33 cellular contexts compared by ENCODE assay signal in the genomic region with DNA sequence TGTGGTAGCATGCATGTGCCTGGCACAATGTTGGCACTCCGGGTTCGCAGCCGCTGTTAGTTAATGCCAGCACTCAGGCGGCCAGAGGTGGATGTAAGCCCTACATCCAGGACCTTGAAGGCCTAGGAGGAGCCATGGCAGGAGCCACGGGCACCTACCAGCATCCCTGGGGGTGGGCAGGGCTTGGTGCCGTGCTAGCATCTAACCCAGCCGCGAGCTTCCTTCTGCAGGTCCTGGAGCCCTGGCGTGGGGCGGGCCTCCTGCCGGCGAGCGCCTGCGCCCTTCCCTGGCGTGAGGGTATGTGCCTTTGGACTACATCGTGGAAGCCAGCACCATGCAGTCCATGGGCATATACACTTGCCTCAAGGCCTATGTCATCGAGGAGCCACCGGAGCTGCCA.
"Had no signal": no experiment of that assay in that cellular context is flagged by ENCODE, and none has a peak within 500 bp of the region (broad histone marks: within the 10 kb centered on the region; RNA-seq: fewer than 3 reads in every experiment).

No MANE protein-coding gene starts in this region.

- H3K4me1 Mint-ChIP-seq: activated B cell treated with CpG ODN at 0.5 μM for 24 hours; activated CD4-positive, alpha-beta T cell treated with anti-CD3 and anti-CD28 coated beads, Interleukin-2, amount 10 ng/mL, durations not matched to agents 24 days and 14 days; activated CD8-positive, alpha-beta memory T cell treated with anti-CD3 and anti-CD28 coated beads, Interleukin-2, amount 10 ng/mL, durations not matched to agents 7 days and 5 days; activated naive CD4-positive, alpha-beta T cell treated with anti-CD3 and anti-CD28 coated beads, Interleukin-2, amount 10 ng/mL, durations not matched to agents 7 days and 5 days; activated naive CD8-positive, alpha-beta T cell treated with anti-CD3 and anti-CD28 coated beads, Interleukin-2, amount 10 ng/mL, durations not matched to agents 7 days and 5 days had no signal

- H3K36me3 Mint-ChIP-seq: activated CD4-positive, alpha-beta memory T cell treated with anti-CD3 and anti-CD28 coated beads for 36 hours; activated CD8-positive, alpha-beta memory T cell treated with anti-CD3 and anti-CD28 coated beads, Interleukin-2, amount 10 ng/mL, durations not matched to agents 7 days and 5 days; activated naive CD4-positive, alpha-beta T cell treated with anti-CD3 and anti-CD28 coated beads, Interleukin-2, amount 10 ng/mL, durations not matched to agents 7 days and 5 days; activated naive CD4-positive, alpha-beta T cell treated with anti-CD3 and anti-CD28 coated beads, Interleukin-2, amount 50 U/mL, for 72 hours; activated naive CD8-positive, alpha-beta T cell treated with anti-CD3 and anti-CD28 coated beads, Interleukin-2, amount 10 ng/mL, durations not matched to agents 7 days and 5 days had no signal

- H3K9me3 ChIP-seq: ascending aorta, breast epithelium, colonic mucosa, esophagus squamous epithelium, gastroesophageal sphincter had no signal

- H3K27me3 Mint-ChIP-seq: activated B cell treated with CpG ODN at 0.5 μM for 24 hours; activated CD4-positive, alpha-beta memory T cell treated with anti-CD3 and anti-CD28 coated beads for 36 hours; activated CD4-positive, alpha-beta T cell treated with anti-CD3 and anti-CD28 coated beads, Interleukin-2, amount 10 ng/mL, durations not matched to agents 24 days and 14 days; activated CD8-positive, alpha-beta memory T cell treated with anti-CD3 and anti-CD28 coated beads, Interleukin-2, amount 10 ng/mL, durations not matched to agents 7 days and 5 days; activated naive CD4-positive, alpha-beta T cell treated with anti-CD3 and anti-CD28 coated beads, Interleukin-2, amount 10 ng/mL, durations not matched to agents 7 days and 5 days; activated naive CD8-positive, alpha-beta T cell treated with anti-CD3 and anti-CD28 coated beads, Interleukin-2, amount 10 ng/mL, durations not matched to agents 7 days and 5 days; brain; T-helper 17 cell had no signal

- H3K9me3 Mint-ChIP-seq: activated B cell treated with CpG ODN at 0.5 μM for 24 hours; activated CD4-positive, alpha-beta memory T cell treated with anti-CD3 and anti-CD28 coated beads for 36 hours; activated CD4-positive, alpha-beta T cell treated with anti-CD3 and anti-CD28 coated beads, Interleukin-2, amount 10 ng/mL, durations not matched to agents 24 days and 14 days; activated naive CD4-positive, alpha-beta T cell treated with anti-CD3 and anti-CD28 coated beads, Interleukin-2, amount 10 ng/mL, durations not matched to agents 7 days and 5 days; activated naive CD4-positive, alpha-beta T cell treated with anti-CD3 and anti-CD28 coated beads, Interleukin-2, amount 50 U/mL, for 72 hours; activated naive CD8-positive, alpha-beta T cell treated with anti-CD3 and anti-CD28 coated beads, Interleukin-2, amount 10 ng/mL, durations not matched to agents 7 days and 5 days; activated T-cell treated with anti-CD3 and anti-CD28 coated beads, Interleukin-2, amount 50 U/mL, for 72 hours; T-helper 2 cell treated with Interferon-gamma antibody and Interleukin-4, amounts not matched to agents 5 μg/mL and 100 μg/mL, for 36 hours had no signal

- H3K27me3 ChIP-seq: ascending aorta, breast epithelium, cardiac muscle cell, colonic mucosa, esophagus squamous epithelium, gastroesophageal sphincter had no signal

- ATAC-seq: activated CD4-positive, CD25-positive, alpha-beta regulatory T cell treated with anti-CD3 and anti-CD28 coated beads, Interleukin-2, amount 50 U/mL, for 24 hours; activated CD8-positive, alpha-beta memory T cell treated with anti-CD3 and anti-CD28 coated beads, Interleukin-2, amount 10 ng/mL, durations not matched to agents 7 days and 5 days; activated CD8-positive, alpha-beta T cell treated with anti-CD3 and anti-CD28 coated beads, Interleukin-2, amount 10 ng/mL, durations not matched to agents 7 days and 5 days; activated naive CD4-positive, alpha-beta T cell treated with anti-CD3 and anti-CD28 coated beads, Interleukin-2, amount 50 U/mL, for 72 hours; activated T-cell treated with anti-CD3 and anti-CD28 coated beads, Interleukin-2, amount 50 U/mL, for 72 hours; gastroesophageal sphincter; T-helper 17 cell had no signal

- H3K4me3 Mint-ChIP-seq: activated B cell treated with CpG ODN at 0.5 μM for 24 hours; activated CD4-positive, alpha-beta memory T cell treated with anti-CD3 and anti-CD28 coated beads for 36 hours; activated CD4-positive, alpha-beta T cell treated with anti-CD3 and anti-CD28 coated beads, Interleukin-2, amount 10 ng/mL, durations not matched to agents 24 days and 14 days; activated CD8-positive, alpha-beta memory T cell treated with anti-CD3 and anti-CD28 coated beads, Interleukin-2, amount 10 ng/mL, durations not matched to agents 7 days and 5 days; activated CD8-positive, alpha-beta T cell treated with anti-CD3 and anti-CD28 coated beads, Interleukin-2, amount 10 ng/mL, durations not matched to agents 7 days and 5 days; activated naive CD4-positive, alpha-beta T cell treated with anti-CD3 and anti-CD28 coated beads, Interleukin-2, amount 10 ng/mL, durations not matched to agents 7 days and 5 days; activated naive CD8-positive, alpha-beta T cell treated with anti-CD3 and anti-CD28 coated beads, Interleukin-2, amount 10 ng/mL, durations not matched to agents 7 days and 5 days; activated T-cell treated with anti-CD3 and anti-CD28 coated beads, Interleukin-2, amount 50 U/mL, for 72 hours; brain; T-helper 17 cell; T-helper 2 cell treated with Interferon-gamma antibody and Interleukin-4, amounts not matched to agents 5 μg/mL and 100 μg/mL, for 36 hours had no signal

- H3K4me3 ChIP-seq: ascending aorta, breast epithelium, cardiac muscle cell, colonic mucosa, esophagus squamous epithelium, gastroesophageal sphincter had no signal

- DNase-seq: activated B cell treated with CpG ODN at 0.5 μM for 24 hours; activated CD4-positive, alpha-beta memory T cell treated with anti-CD3 and anti-CD28 coated beads for 36 hours; activated CD4-positive, alpha-beta T cell treated with anti-CD3 and anti-CD28 coated beads, Interleukin-2, amount 10 ng/mL, durations not matched to agents 24 days and 14 days; activated CD8-positive, alpha-beta memory T cell treated with anti-CD3 and anti-CD28 coated beads, Interleukin-2, amount 10 ng/mL, durations not matched to agents 7 days and 5 days; activated CD8-positive, alpha-beta memory T cell treated with anti-CD3 and anti-CD28 coated beads, Interleukin-2, amount 50 U/mL, for 4 hours; activated CD8-positive, alpha-beta T cell treated with anti-CD3 and anti-CD28 coated beads, Interleukin-2, amount 10 ng/mL, durations not matched to agents 7 days and 5 days; activated gamma-delta T cell; activated naive CD4-positive, alpha-beta T cell; activated naive CD4-positive, alpha-beta T cell treated with anti-CD3 and anti-CD28 coated beads, Interleukin-2, amount 10 ng/mL, durations not matched to agents 7 days and 5 days; activated naive CD8-positive, alpha-beta T cell treated with anti-CD3 and anti-CD28 coated beads, Interleukin-2, amount 10 ng/mL, durations not matched to agents 7 days and 5 days; activated T-cell treated with anti-CD3 and anti-CD28 coated beads, Interleukin-2, amount 50 U/mL, for 1 hour; activated T-cell treated with anti-CD3 and anti-CD28 coated beads, Interleukin-2, amount 50 U/mL, for 72 hours; central memory CD4-positive, alpha-beta T cell; cerebellar nuclear complex; colonic mucosa; effector CD8-positive, alpha-beta T cell; esophagus squamous epithelium; foreskin melanocyte; T-helper 1 cell; T-helper 17 cell; T1000; WERI-Rb-1 had no signal

- FAIRE-seq: endometrium, endothelial cell of umbilical vein had no signal

- H3K36me3 ChIP-seq: breast epithelium, cardiac muscle cell, colonic mucosa, gastroesophageal sphincter had no signal

- H3K27ac ChIP-seq: ascending aorta, breast epithelium, cardiac muscle cell, colonic mucosa, epithelial cell of prostate, esophagus squamous epithelium, gastroesophageal sphincter, WERI-Rb-1 had no signal

- H3K27ac Mint-ChIP-seq: activated B cell treated with CpG ODN at 0.5 μM for 24 hours; activated CD4-positive, alpha-beta memory T cell treated with anti-CD3 and anti-CD28 coated beads for 36 hours; activated CD4-positive, alpha-beta T cell treated with anti-CD3 and anti-CD28 coated beads, Interleukin-2, amount 10 ng/mL, durations not matched to agents 24 days and 14 days; activated CD8-positive, alpha-beta memory T cell treated with anti-CD3 and anti-CD28 coated beads, Interleukin-2, amount 10 ng/mL, durations not matched to agents 7 days and 5 days; activated CD8-positive, alpha-beta T cell treated with anti-CD3 and anti-CD28 coated beads, Interleukin-2, amount 10 ng/mL, durations not matched to agents 7 days and 5 days; activated naive CD4-positive, alpha-beta T cell treated with anti-CD3 and anti-CD28 coated beads, Interleukin-2, amount 10 ng/mL, durations not matched to agents 7 days and 5 days; activated naive CD4-positive, alpha-beta T cell treated with anti-CD3 and anti-CD28 coated beads, Interleukin-2, amount 50 U/mL, for 72 hours; activated naive CD8-positive, alpha-beta T cell treated with anti-CD3 and anti-CD28 coated beads, Interleukin-2, amount 10 ng/mL, durations not matched to agents 7 days and 5 days; activated T-cell treated with anti-CD3 and anti-CD28 coated beads, Interleukin-2, amount 50 U/mL, for 72 hours; T-helper 17 cell; T-helper 2 cell treated with Interferon-gamma antibody and Interleukin-4, amounts not matched to agents 5 μg/mL and 100 μg/mL, for 36 hours had no signal

- H3K4me1 ChIP-seq: colonic mucosa had no signal
